ENCODE assay signal across 2 cellular contexts in the genomic region with DNA sequence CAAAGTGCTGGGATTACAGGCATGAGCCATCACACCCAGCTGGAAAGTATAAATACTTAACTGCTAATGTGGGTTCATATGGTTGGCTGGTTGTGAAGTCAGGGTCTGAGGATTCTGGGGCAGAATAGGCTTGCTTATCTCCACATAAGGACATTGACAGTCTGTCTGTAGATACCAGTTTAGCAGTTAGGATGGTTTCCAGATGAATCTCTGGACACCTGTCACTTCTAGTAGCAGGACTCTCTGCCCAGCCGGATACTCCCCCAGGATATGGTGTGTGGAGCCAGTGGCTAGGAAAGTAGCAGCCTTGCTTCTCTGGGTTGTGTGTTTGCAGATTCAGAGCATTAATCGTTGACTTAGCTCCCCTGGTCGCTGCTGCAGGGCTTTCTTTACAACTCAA.
TF ChIP-seq lines count a peak whose summit lies in the region.

No MANE protein-coding gene starts in this region.

TF ChIP-seq in SK-N-SH, 30 proteins besides CTCF, POLR2A, EP300 and RAD21 (continued from another document):
- TF ChIP-seq, protein P1, sequence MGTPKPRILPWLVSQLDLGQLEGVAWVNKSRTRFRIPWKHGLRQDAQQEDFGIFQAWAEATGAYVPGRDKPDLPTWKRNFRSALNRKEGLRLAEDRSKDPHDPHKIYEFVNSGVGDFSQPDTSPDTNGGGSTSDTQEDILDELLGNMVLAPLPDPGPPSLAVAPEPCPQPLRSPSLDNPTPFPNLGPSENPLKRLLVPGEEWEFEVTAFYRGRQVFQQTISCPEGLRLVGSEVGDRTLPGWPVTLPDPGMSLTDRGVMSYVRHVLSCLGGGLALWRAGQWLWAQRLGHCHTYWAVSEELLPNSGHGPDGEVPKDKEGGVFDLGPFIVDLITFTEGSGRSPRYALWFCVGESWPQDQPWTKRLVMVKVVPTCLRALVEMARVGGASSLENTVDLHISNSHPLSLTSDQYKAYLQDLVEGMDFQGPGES (IDR thresholded peaks at IDR 0.05; ENCODE audit: low read depth, low read length), result no peak

TF ChIP-seq in SK-N-SH treated with all-trans-retinoic acid at 6 μM for 48 hours, 23 proteins besides CTCF, POLR2A, EP300 and RAD21 (continued from another document):
- TF ChIP-seq, protein P2, sequence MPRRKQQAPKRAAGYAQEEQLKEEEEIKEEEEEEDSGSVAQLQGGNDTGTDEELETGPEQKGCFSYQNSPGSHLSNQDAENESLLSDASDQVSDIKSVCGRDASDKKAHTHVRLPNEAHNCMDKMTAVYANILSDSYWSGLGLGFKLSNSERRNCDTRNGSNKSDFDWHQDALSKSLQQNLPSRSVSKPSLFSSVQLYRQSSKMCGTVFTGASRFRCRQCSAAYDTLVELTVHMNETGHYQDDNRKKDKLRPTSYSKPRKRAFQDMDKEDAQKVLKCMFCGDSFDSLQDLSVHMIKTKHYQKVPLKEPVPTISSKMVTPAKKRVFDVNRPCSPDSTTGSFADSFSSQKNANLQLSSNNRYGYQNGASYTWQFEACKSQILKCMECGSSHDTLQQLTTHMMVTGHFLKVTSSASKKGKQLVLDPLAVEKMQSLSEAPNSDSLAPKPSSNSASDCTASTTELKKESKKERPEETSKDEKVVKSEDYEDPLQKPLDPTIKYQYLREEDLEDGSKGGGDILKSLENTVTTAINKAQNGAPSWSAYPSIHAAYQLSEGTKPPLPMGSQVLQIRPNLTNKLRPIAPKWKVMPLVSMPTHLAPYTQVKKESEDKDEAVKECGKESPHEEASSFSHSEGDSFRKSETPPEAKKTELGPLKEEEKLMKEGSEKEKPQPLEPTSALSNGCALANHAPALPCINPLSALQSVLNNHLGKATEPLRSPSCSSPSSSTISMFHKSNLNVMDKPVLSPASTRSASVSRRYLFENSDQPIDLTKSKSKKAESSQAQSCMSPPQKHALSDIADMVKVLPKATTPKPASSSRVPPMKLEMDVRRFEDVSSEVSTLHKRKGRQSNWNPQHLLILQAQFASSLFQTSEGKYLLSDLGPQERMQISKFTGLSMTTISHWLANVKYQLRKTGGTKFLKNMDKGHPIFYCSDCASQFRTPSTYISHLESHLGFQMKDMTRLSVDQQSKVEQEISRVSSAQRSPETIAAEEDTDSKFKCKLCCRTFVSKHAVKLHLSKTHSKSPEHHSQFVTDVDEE (CRISPR knock-in tag; IDR thresholded peaks at IDR 0.05), result no peak
TF ChIP-seq in SK-N-SH treated with all-trans-retinoic acid at 6 μM for 48 hours: peak in this region for 0.
